In genomic region chr14:23469127-23469905, GRCh38 we compare ENCODE assay signal across 8 cellular contexts. TPM values are rescaled to one million over a fixed set of nuclear protein-coding genes. Genes with fewer than 3 reads are reported as not detected.
DNase-seq lines count a peak whose midpoint lies in the region; ATAC-seq and TF ChIP-seq lines count a peak whose summit lies in the region.

TSS of gene NGDN (plus strand) at chr14:23469703. CDS start at chr14:23469716, 13 bp downstream.

- in situ Hi-C loops in GM13976 (cut with MboI; ENCODE audit: low sequenced_read_pairs, unreplicated experiment): no loop called here

- intact Hi-C loops in left cardiac atrium (cut with DNase I): loop anchor here in 1 of 2 donors (5.0 kb wide), 1 partner anchor 147 kb away; the partner anchor contains the start of gene PABPN1
- intact Hi-C loops in posterior vena cava (cut with DNase I): no loop called here

- peak; percentile 94 for DNase-seq in GM13976 (ENCODE audit: low spot score)
- DNase-seq in NCI-H146 (lab: John Stamatoyannopoulos, UW): peak; percentile 99
- DNase-seq in T-helper 1 cell: peak; percentile 77 to 99 (median 88)
- DNase-seq in amniotic stem cell (lab: John Stamatoyannopoulos, UW): peak; percentile 100
- peak; percentile 93 for DNase-seq in left cardiac atrium
- peak; percentile 97 for DNase-seq in posterior vena cava (ENCODE audit: low spot score)
- DNase-seq in ureter (ENCODE audit: low spot score): peak; percentile 97

- ATAC-seq in HG02870 (IDR thresholded peaks at IDR 0.05; ENCODE audit: unreplicated experiment): peak; percentile 97
- peak; percentile 95 to 97 for ATAC-seq in left cardiac atrium

- TF ChIP-seq CTCF in GM13976 (IDR thresholded peaks at IDR 0.05; ENCODE audit: borderline replicate concordance, control extremely low read depth, extremely low read depth, insufficient read depth, missing control alignments): peak; percentile 72

RNA-seq across cellular contexts. Expression of gene NGDN, which starts in this region (rescaled TPM):
- total RNA-seq in left cardiac atrium: 10 to 100 TPM; 20.1 to 23.6 TPM
- total RNA-seq in posterior vena cava: 10 to 100 TPM; 27.8 to 28.4 TPM
- total RNA-seq in ureter: 39.9 TPM

Comparison
In these comparisons a context has a peak if more than half of its experiments do, and no peak if none do; other contexts are left out.
1. Peak in every context shown above with its lines: DNase-seq and ATAC-seq.